ENCODE assay signal across 17 cellular contexts in the genomic region with DNA sequence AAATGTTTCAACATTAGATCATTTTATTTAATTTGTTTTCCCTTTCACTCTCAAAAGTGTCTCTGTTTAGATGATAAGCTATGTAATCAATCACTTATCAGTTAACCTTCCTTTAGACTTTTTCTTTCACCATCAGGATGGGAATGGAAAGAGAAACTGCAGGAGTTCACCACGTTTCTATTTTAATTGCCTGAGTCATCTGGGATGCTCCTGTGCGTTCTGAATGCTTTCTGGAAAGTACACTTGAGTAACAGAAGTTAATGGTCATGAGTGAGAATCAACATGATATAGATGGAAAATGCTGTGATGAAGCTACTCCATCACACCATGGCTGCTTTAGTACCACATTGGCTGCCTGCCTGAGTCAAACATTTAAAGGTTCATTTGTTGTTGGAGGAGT.
"Had no signal": no experiment of that assay in that cellular context is flagged by ENCODE, and none has a peak within 500 bp of the region (broad histone marks: within the 10 kb centered on the region; RNA-seq: fewer than 3 reads in every experiment).

No MANE protein-coding gene starts in this region.

- H3K9me3 ChIP-seq: gastrocnemius medialis, tibial artery, vagina had no signal

- DNase-seq: activated CD4-positive, alpha-beta T cell treated with anti-CD3 and anti-CD28 coated beads for 1 hour; activated CD4-positive, alpha-beta T cell treated with anti-CD3 and anti-CD28 coated beads, Interleukin-2, amount 50 U/mL, for 48 hours; activated naive CD4-positive, alpha-beta T cell treated with Interleukin-2 at 50 U/mL for 16 hours; aorta; dorsolateral prefrontal cortex; endodermal cell; gastrocnemius medialis; heart right ventricle; mucosa of descending colon; naive thymus-derived CD8-positive, alpha-beta T cell; stimulated activated CD4-positive, alpha-beta T cell treated with anti-CD3 and anti-CD28 coated beads, Interleukin-4, amount 100 ng/mL, for 1 hour; stimulated activated naive B cell treated with anti-CD40 and anti-IgM and Interleukin-4, amounts not matched to agents 10 μg/mL and 1 μg/mL and 100 μg/mL, for 72 hours; tibial artery had no signal

- H3K27me3 ChIP-seq: dorsolateral prefrontal cortex, gastrocnemius medialis, heart right ventricle, tibial artery, vagina had no signal

- H3K27ac ChIP-seq: dorsolateral prefrontal cortex, gastrocnemius medialis, heart right ventricle, tibial artery, vagina, VCaP had no signal

- H3K36me3 ChIP-seq: gastrocnemius medialis, heart right ventricle, tibial artery, vagina had no signal

- H3K4me1 ChIP-seq: gastrocnemius medialis, heart right ventricle, tibial artery, vagina had no signal

- ATAC-seq: activated T-helper 17 cell treated with anti-CD3 and anti-CD28 coated beads, Interleukin-2, amount 50 U/mL, for 72 hours; gastrocnemius medialis; heart right ventricle; mucosa of descending colon; naive thymus-derived CD8-positive, alpha-beta T cell; stimulated activated naive B cell treated with anti-CD40 and anti-IgM and Interleukin-4, amounts not matched to agents 10 μg/mL and 1 μg/mL and 100 μg/mL, for 72 hours had no signal

- H3K4me3 ChIP-seq: dorsolateral prefrontal cortex, gastrocnemius medialis, heart right ventricle, lung, mucosa of descending colon, tibial artery, vagina had no signal
